In genomic region chr17:50636145-50636803, GRCh38 we compare ENCODE assay signal across 1 cellular context.
TF ChIP-seq lines count a peak whose summit lies in the region.

No MANE protein-coding gene starts in this region.

TF ChIP-seq in HepG2, 621 proteins besides CTCF, POLR2A, EP300 and RAD21 (continued from another document and continues in another):
- TF ChIP-seq ARNTL (CRISPR knock-in tag; IDR thresholded peaks at IDR 0.05) = peak; percentile 94
- TF ChIP-seq ZNF251 (CRISPR knock-in tag; IDR thresholded peaks at IDR 0.05) = no peak
- no peak for TF ChIP-seq ZNF598 (CRISPR knock-in tag; IDR thresholded peaks at IDR 0.05; ENCODE audit: borderline replicate concordance)
- TF ChIP-seq ZGPAT (CRISPR knock-in tag; IDR thresholded peaks at IDR 0.05) = peak; percentile 56
- no peak for TF ChIP-seq ZSCAN9 (CRISPR knock-in tag; IDR thresholded peaks at IDR 0.05; ENCODE audit: borderline replicate concordance)
- TF ChIP-seq ZKSCAN1 (IDR thresholded peaks at IDR 0.05; ENCODE audit: low read length) = no peak
- peak; percentile 68; the same call in 1 of the 2 replicates for TF ChIP-seq SOX13 (IDR thresholded peaks at IDR 0.05)
- TF ChIP-seq SOX13 (CRISPR knock-in tag; conservative IDR thresholded peaks at IDR 0.05 in 1 of 2, IDR thresholded peaks at IDR 0.05 in 1 of 2) = peak in 1 of 2 experiments; percentile 50; a peak in 2 of 4 replicates
- TF ChIP-seq, protein P1, sequence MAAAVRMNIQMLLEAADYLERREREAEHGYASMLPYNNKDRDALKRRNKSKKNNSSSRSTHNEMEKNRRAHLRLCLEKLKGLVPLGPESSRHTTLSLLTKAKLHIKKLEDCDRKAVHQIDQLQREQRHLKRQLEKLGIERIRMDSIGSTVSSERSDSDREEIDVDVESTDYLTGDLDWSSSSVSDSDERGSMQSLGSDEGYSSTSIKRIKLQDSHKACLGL (CRISPR knock-in tag; IDR thresholded peaks at IDR 0.05) = no peak; the same call in 1 of the 2 replicates
- TF ChIP-seq RXRA (CRISPR knock-in tag; IDR thresholded peaks at IDR 0.05) = peak; percentile 41
- peak; percentile 64; the same call in 1 of the 2 replicates for TF ChIP-seq PAXIP1 (CRISPR knock-in tag; conservative IDR thresholded peaks at IDR 0.05)
- peak; percentile 30; the same call in 1 of the 2 replicates for TF ChIP-seq ZBTB7B (CRISPR knock-in tag; IDR thresholded peaks at IDR 0.05)
- TF ChIP-seq, protein P2, sequence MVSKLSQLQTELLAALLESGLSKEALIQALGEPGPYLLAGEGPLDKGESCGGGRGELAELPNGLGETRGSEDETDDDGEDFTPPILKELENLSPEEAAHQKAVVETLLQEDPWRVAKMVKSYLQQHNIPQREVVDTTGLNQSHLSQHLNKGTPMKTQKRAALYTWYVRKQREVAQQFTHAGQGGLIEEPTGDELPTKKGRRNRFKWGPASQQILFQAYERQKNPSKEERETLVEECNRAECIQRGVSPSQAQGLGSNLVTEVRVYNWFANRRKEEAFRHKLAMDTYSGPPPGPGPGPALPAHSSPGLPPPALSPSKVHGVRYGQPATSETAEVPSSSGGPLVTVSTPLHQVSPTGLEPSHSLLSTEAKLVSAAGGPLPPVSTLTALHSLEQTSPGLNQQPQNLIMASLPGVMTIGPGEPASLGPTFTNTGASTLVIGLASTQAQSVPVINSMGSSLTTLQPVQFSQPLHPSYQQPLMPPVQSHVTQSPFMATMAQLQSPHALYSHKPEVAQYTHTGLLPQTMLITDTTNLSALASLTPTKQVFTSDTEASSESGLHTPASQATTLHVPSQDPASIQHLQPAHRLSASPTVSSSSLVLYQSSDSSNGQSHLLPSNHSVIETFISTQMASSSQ (IDR thresholded peaks at IDR 0.05; ENCODE audit: low read depth) = peak; percentile 35; the same call in 1 of the 2 replicates
- TF ChIP-seq, protein P2 (CRISPR knock-in tag; IDR thresholded peaks at IDR 0.05; ENCODE audit: borderline replicate concordance) = peak; percentile 41; the same call in 1 of the 2 replicates
- TF ChIP-seq MLX (CRISPR knock-in tag; IDR thresholded peaks at IDR 0.05) = peak; percentile 94
- no peak for TF ChIP-seq FOXA1 (IDR thresholded peaks at IDR 0.05)
- TF ChIP-seq FOXA1 (CRISPR knock-in tag; IDR thresholded peaks at IDR 0.05) = peak; percentile 28; the same call in 1 of the 2 replicates
- TF ChIP-seq ZFP37 (CRISPR knock-in tag; IDR thresholded peaks at IDR 0.05; ENCODE audit: borderline replicate concordance) = 0 out of 2 replicates have a peak, but pooled peaks have one; percentile 50
- 0 out of 2 replicates have a peak, but pooled peaks have one; percentile 11 for TF ChIP-seq ZBTB33 (CRISPR knock-in tag; IDR thresholded peaks at IDR 0.05)
- TF ChIP-seq, protein P3, sequence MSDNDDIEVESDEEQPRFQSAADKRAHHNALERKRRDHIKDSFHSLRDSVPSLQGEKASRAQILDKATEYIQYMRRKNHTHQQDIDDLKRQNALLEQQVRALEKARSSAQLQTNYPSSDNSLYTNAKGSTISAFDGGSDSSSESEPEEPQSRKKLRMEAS (IDR thresholded peaks at IDR 0.05) = peak; percentile 82
- TF ChIP-seq ZNF562 (CRISPR knock-in tag; IDR thresholded peaks at IDR 0.05; ENCODE audit: borderline replicate concordance) = no peak
- TF ChIP-seq, protein P4, sequence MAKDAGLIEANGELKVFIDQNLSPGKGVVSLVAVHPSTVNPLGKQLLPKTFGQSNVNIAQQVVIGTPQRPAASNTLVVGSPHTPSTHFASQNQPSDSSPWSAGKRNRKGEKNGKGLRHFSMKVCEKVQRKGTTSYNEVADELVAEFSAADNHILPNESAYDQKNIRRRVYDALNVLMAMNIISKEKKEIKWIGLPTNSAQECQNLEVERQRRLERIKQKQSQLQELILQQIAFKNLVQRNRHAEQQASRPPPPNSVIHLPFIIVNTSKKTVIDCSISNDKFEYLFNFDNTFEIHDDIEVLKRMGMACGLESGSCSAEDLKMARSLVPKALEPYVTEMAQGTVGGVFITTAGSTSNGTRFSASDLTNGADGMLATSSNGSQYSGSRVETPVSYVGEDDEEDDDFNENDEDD (CRISPR knock-in tag; IDR thresholded peaks at IDR 0.05; ENCODE audit: borderline replicate concordance) = peak; percentile 48; the same call in 1 of the 2 replicates
- TF ChIP-seq ZNF263 (CRISPR knock-in tag; IDR thresholded peaks at IDR 0.05) = no peak
- peak; percentile 57; the same call in 1 of the 2 replicates for TF ChIP-seq ZNF225 (CRISPR knock-in tag; IDR thresholded peaks at IDR 0.05)
- TF ChIP-seq TARDBP (CRISPR knock-in tag; IDR thresholded peaks at IDR 0.05) = peak; percentile 70; the same call in 1 of the 2 replicates
- peak; percentile 90 for TF ChIP-seq HNF4G (IDR thresholded peaks at IDR 0.05; ENCODE audit: borderline replicate concordance, low read depth, low read length)
- TF ChIP-seq HNF4G (CRISPR knock-in tag; IDR thresholded peaks at IDR 0.05; ENCODE audit: borderline replicate concordance, low read depth) = peak; percentile 62; the same call in 1 of the 2 replicates
- TF ChIP-seq ZBTB37 (CRISPR knock-in tag; IDR thresholded peaks at IDR 0.05) = peak; percentile 87; the same call in 1 of the 2 replicates
- peak; percentile 49 for TF ChIP-seq ZEB1 (IDR thresholded peaks at IDR 0.05; ENCODE audit: insufficient replicate concordance, low read depth)
- peak; percentile 39; the same call in 1 of the 2 replicates for TF ChIP-seq NR2C2 (CRISPR knock-in tag; IDR thresholded peaks at IDR 0.05; ENCODE audit: borderline replicate concordance)
- TF ChIP-seq, protein P5, sequence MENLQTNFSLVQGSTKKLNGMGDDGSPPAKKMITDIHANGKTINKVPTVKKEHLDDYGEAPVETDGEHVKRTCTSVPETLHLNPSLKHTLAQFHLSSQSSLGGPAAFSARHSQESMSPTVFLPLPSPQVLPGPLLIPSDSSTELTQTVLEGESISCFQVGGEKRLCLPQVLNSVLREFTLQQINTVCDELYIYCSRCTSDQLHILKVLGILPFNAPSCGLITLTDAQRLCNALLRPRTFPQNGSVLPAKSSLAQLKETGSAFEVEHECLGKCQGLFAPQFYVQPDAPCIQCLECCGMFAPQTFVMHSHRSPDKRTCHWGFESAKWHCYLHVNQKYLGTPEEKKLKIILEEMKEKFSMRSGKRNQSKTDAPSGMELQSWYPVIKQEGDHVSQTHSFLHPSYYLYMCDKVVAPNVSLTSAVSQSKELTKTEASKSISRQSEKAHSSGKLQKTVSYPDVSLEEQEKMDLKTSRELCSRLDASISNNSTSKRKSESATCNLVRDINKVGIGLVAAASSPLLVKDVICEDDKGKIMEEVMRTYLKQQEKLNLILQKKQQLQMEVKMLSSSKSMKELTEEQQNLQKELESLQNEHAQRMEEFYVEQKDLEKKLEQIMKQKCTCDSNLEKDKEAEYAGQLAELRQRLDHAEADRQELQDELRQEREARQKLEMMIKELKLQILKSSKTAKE (CRISPR knock-in tag; IDR thresholded peaks at IDR 0.05; ENCODE audit: borderline replicate concordance) = peak; percentile 39; the same call in 1 of the 2 replicates
- 0 out of 2 replicates have a peak, but pooled peaks have one; percentile 25 for TF ChIP-seq FOXJ3 (CRISPR knock-in tag; IDR thresholded peaks at IDR 0.05; ENCODE audit: borderline replicate concordance)
- 0 out of 2 replicates have a peak, but pooled peaks have one; percentile 64 for TF ChIP-seq ELF4 (CRISPR knock-in tag; IDR thresholded peaks at IDR 0.05; ENCODE audit: borderline replicate concordance)
- TF ChIP-seq ZFP82 (CRISPR knock-in tag; IDR thresholded peaks at IDR 0.05; ENCODE audit: borderline replicate concordance) = no peak
- peak; percentile 13; the same call in 1 of the 2 replicates for TF ChIP-seq SMC3 (IDR thresholded peaks at IDR 0.05; ENCODE audit: low read length)
- peak; percentile 75 for TF ChIP-seq ZNF644 (CRISPR knock-in tag; IDR thresholded peaks at IDR 0.05; ENCODE audit: low read depth)
- no peak for TF ChIP-seq KLF12 (CRISPR knock-in tag; IDR thresholded peaks at IDR 0.05; ENCODE audit: borderline replicate concordance)
- TF ChIP-seq KDM2A (CRISPR knock-in tag; IDR thresholded peaks at IDR 0.05; ENCODE audit: borderline replicate concordance, low read depth) = peak; percentile 46; the same call in 1 of the 2 replicates
- no peak for TF ChIP-seq TFAP4 (IDR thresholded peaks at IDR 0.05; ENCODE audit: borderline replicate concordance, low read depth)
- TF ChIP-seq RFXANK (CRISPR knock-in tag; IDR thresholded peaks at IDR 0.05) = 0 out of 2 replicates have a peak, but pooled peaks have one; percentile 27
- 0 out of 2 replicates have a peak, but pooled peaks have one; percentile 20 for TF ChIP-seq ZNF317 (CRISPR knock-in tag; IDR thresholded peaks at IDR 0.05)
- 0 out of 2 replicates have a peak, but pooled peaks have one; percentile 27 for TF ChIP-seq MXD4 (CRISPR knock-in tag; IDR thresholded peaks at IDR 0.05)
